ENCODE assay signal across 16 cellular contexts in the genomic region with DNA sequence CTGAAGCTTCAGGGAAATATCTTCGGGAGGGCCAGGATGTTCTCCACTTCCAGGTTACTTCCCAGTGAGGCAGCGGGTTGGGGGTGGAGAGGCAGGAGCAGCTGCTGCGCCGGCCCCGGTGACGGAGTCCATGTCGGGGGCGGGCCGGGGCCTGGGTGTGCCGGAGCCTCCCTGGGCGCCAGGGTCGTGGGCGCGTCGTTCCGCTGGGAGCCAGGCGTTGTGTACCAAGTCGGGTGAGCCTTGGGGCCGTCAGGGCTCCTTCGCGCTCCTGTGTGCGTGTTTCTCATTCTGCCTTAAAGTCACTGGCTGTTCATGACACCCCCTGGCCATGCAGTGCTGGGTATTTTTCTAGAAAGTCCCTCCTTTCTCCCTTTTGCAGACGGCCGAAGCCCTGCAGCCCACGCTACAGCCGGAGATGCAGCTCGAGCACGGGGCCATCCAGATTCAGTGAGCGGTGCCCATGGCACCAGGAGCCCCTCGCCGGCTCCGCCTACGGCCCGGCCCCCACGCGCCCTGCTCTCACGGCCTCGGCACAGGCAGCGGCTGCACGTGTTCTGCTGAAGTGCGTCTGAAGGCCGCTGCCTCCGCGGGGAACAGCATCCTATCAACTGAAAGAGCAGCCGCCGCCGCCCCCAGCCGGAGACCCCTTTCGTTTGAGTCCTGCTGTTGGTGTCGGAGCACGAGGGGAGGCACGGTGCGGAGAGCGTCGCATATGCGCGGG.
DNase-seq lines count a peak whose midpoint lies in the region; ATAC-seq, FAIRE-seq and TF ChIP-seq lines count a peak whose summit lies in the region.
"Had no signal": no experiment of that assay in that cellular context is flagged by ENCODE, and none has a peak within 500 bp of the region (broad histone marks: within the 10 kb centered on the region; RNA-seq: fewer than 3 reads in every experiment).

No MANE protein-coding gene starts in this region.

- H3K27ac Mint-ChIP-seq in nephron progenitor cell: peak overlapping the region; percentile 75
- peak overlapping the region; percentile 34 for H3K27ac Mint-ChIP-seq in stimulated activated effector memory CD8-positive, alpha-beta T cell treated with anti-CD3 and anti-CD28 coated beads, Interleukin-12 subunit alpha, Interleukin-12 subunit beta, amount 100 ng/mL, for 72 hours
- no peak overlapping the region for H3K27ac Mint-ChIP-seq in natural killer cell

- no peak for ATAC-seq in Right ventricle myocardium inferior
- ATAC-seq in stimulated activated effector memory CD8-positive, alpha-beta T cell treated with anti-CD3 and anti-CD28 coated beads, Interleukin-12 subunit alpha, Interleukin-12 subunit beta, amount 100 ng/mL, for 72 hours: no peak
- no peak for ATAC-seq in natural killer cell
- ATAC-seq: Panc1 had no signal

- H3K27me3 Mint-ChIP-seq in nephron progenitor cell (ENCODE audit: low read depth, poor library complexity) (no peaks in the 10 kb centered on the region), natural killer cell (ENCODE audit: low read depth in 2 of 2) (no peaks in the 10 kb centered on the region)

- H3K4me3 Mint-ChIP-seq in nephron progenitor cell (no peak overlapping the region), natural killer cell (no peak overlapping the region)
- H3K4me3 Mint-ChIP-seq in stimulated activated effector memory CD8-positive, alpha-beta T cell treated with anti-CD3 and anti-CD28 coated beads, Interleukin-12 subunit alpha, Interleukin-12 subunit beta, amount 100 ng/mL, for 72 hours: no peak overlapping the region

- no peaks in the 10 kb centered on the region for H3K4me1 Mint-ChIP-seq in nephron progenitor cell
- H3K4me1 Mint-ChIP-seq in stimulated activated effector memory CD8-positive, alpha-beta T cell treated with anti-CD3 and anti-CD28 coated beads, Interleukin-12 subunit alpha, Interleukin-12 subunit beta, amount 100 ng/mL, for 72 hours: no peaks in the 10 kb centered on the region
- no peaks in the 10 kb centered on the region for H3K4me1 Mint-ChIP-seq in natural killer cell

- peaks cover 24% of the 10 kb centered on the region for H3K9me3 Mint-ChIP-seq in nephron progenitor cell
- H3K9me3 Mint-ChIP-seq in stimulated activated effector memory CD8-positive, alpha-beta T cell treated with anti-CD3 and anti-CD28 coated beads, Interleukin-12 subunit alpha, Interleukin-12 subunit beta, amount 100 ng/mL, for 72 hours: no peaks in the 10 kb centered on the region
- H3K9me3 Mint-ChIP-seq in natural killer cell: no peaks in the 10 kb centered on the region

- H3K27me3 ChIP-seq in cardiac muscle cell: no peaks in the 10 kb centered on the region

- FAIRE-seq in GM12891 (lab: Jason Lieb, UNC): no peak

- peak overlapping the region; percentile 80 for H3K27ac ChIP-seq in cardiac muscle cell
- H3K27ac ChIP-seq in VCaP: peak overlapping the region; percentile 75
- H3K27ac ChIP-seq: SK-N-MC had no signal

- intact Hi-C loops in Right ventricle myocardium inferior (cut with DNase I): no loop called here
- intact Hi-C loops in natural killer cell (cut with micrococcal nuclease): no loop called here

- H3K9me3 ChIP-seq in cardiac muscle cell (ENCODE audit: low read depth): no peaks in the 10 kb centered on the region
- H3K9me3 ChIP-seq: HAP-1 had no signal

- peaks cover 16% of the 10 kb centered on the region for H3K4me1 ChIP-seq in cardiac muscle cell (ENCODE audit: low read depth)
- H3K4me1 ChIP-seq: HAP-1 had no signal

- H3K4me3 ChIP-seq in cardiac muscle cell: no peak overlapping the region
- H3K4me3 ChIP-seq: HAP-1, SK-N-MC had no signal

- TF ChIP-seq POLR2A in GM12891 (IDR thresholded peaks at IDR 0.05; ENCODE audit: low read depth, low read length): no peak

- TF ChIP-seq CTCF in cardiac muscle cell (IDR thresholded peaks at IDR 0.05; ENCODE audit: low read depth, low read length) (no peak), VCaP (conservative IDR thresholded peaks at IDR 0.05) (no peak), nephron progenitor cell (IDR thresholded peaks at IDR 0.05) (no peak), natural killer cell (IDR thresholded peaks at IDR 0.05) (no peak)

- no peaks in the 10 kb centered on the region for H3K36me3 ChIP-seq in cardiac muscle cell
- H3K36me3 ChIP-seq: HAP-1 had no signal

- H3K36me3 Mint-ChIP-seq in nephron progenitor cell (ENCODE audit: low read depth) (peaks cover 40% of the 10 kb centered on the region), natural killer cell (peaks cover 6% of the 10 kb centered on the region)
- peaks cover 61% of the 10 kb centered on the region for H3K36me3 Mint-ChIP-seq in stimulated activated effector memory CD8-positive, alpha-beta T cell treated with anti-CD3 and anti-CD28 coated beads, Interleukin-12 subunit alpha, Interleukin-12 subunit beta, amount 100 ng/mL, for 72 hours

- DNase-seq in cardiac muscle cell (ENCODE audit: low read depth in 1 of 2, low spot score in 1 of 2) (no peak), Right ventricle myocardium inferior (ENCODE audit: missing footprints) (no peak), nephron progenitor cell (no peak), GM12891 (ENCODE audit: insufficient read length, low spot score) (no peak), natural killer cell (no peak), ecto neural progenitor cell (ENCODE audit: low spot score) (no peak)
- no peak for DNase-seq in stimulated activated effector memory CD8-positive, alpha-beta T cell treated with anti-CD3 and anti-CD28 coated beads, Interleukin-12 subunit alpha, Interleukin-12 subunit beta, amount 100 ng/mL, for 72 hours (ENCODE audit: low spot score in 2 of 2)
- DNase-seq: DMS79 treated with DMSO at 0.1 percent for 48 hours, KBM-7, NCI-H1105, NCI-H2081 treated with DMSO at 0.1 percent for 48 hours, NCI-H446 treated with DMSO at 0.1 percent for 48 hours had no signal

TF ChIP-seq in GM12891, 5 proteins besides CTCF, POLR2A, EP300 and RAD21:
- TF ChIP-seq PAX5 (IDR thresholded peaks at IDR 0.05; ENCODE audit: insufficient read depth, low read length, severe bottlenecking) (no peak), TAF1 (IDR thresholded peaks at IDR 0.05; ENCODE audit: low read depth, low read length) (no peak), POU2F2 (IDR thresholded peaks at IDR 0.05; ENCODE audit: low read depth, low read length) (no peak), POLR2AphosphoS5 (IDR thresholded peaks at IDR 0.05; ENCODE audit: low read depth, low read length) (no peak), SPI1 (IDR thresholded peaks at IDR 0.05; ENCODE audit: low read depth, low read length) (no peak)

Comparison
In these comparisons a context has a peak if more than half of its experiments do, and no peak if none do; other contexts are left out.
1. H3K27ac Mint-ChIP-seq: peak in nephron progenitor cell (single experiment) and stimulated activated effector memory CD8-positive, alpha-beta T cell treated with anti-CD3 and anti-CD28 coated beads, Interleukin-12 subunit alpha, Interleukin-12 subunit beta, amount 100 ng/mL, for 72 hours (single experiment); none in natural killer cell (0 of 2).